In genomic region chr9:130770679-130771442, GRCh38 we compare ENCODE assay signal across 8 cellular contexts.
DNase-seq lines count a peak whose midpoint lies in the region; ATAC-seq, FAIRE-seq and TF ChIP-seq lines count a peak whose summit lies in the region.

No MANE protein-coding gene starts in this region.

- peak; percentile 64 for DNase-seq in NCI-H2107 treated with DMSO at 0.1 percent for 48 hours (lab: John Stamatoyannopoulos, UW; ENCODE audit: unreplicated experiment)
- DNase-seq in NCI-H2107 (lab: John Stamatoyannopoulos, UW) = no peak
- peak; percentile 37 for DNase-seq in LNCaP clone FGC (ENCODE audit: low read depth)
- peak; percentile 61 for DNase-seq in RPMI8226
- no peak for DNase-seq in H1 (ENCODE audit: low read depth in 1 of 2, low spot score in 2 of 2)
- DNase-seq in mesendoderm = peak; percentile 75
- no peak for DNase-seq in stimulated activated CD4-positive, alpha-beta T cell treated with anti-CD3 and anti-CD28 coated beads, Interleukin-12 subunit alpha, Interleukin-12 subunit beta, amount 100 ng/mL, for 4 hours

- peaks cover 2% of the 10 kb centered on the region; the same call in 1 of the 2 replicates for H3K79me1 ChIP-seq in H1 (ENCODE audit: low read depth, low read length)
- H3K79me1 ChIP-seq in mesendoderm (ENCODE audit: low read length) = peaks cover 17% of the 10 kb centered on the region

- H3K4me2 ChIP-seq in H1 (ENCODE audit: insufficient read depth in 1 of 2, low read depth in 2 of 2, low read length in 2 of 2) = no peak overlapping the region
- no peak overlapping the region for H3K4me2 ChIP-seq in mesendoderm (ENCODE audit: low read length)

- no peak for TF ChIP-seq EP300 in H1 (IDR thresholded peaks at IDR 0.05; ENCODE audit: borderline replicate concordance in 1 of 2, low read depth in 2 of 2, low read length in 2 of 2)

- H4K5ac ChIP-seq in H1 (ENCODE audit: insufficient read length, low read depth, low read length) (no peak overlapping the region), mesendoderm (ENCODE audit: low read length) (no peak overlapping the region)

- no peak overlapping the region for H3K9ac ChIP-seq in H1 (replicated peaks in 1 of 4; ENCODE audit: extremely low read depth in 1 of 4, low read depth in 3 of 4, low read length in 3 of 4)
- no peak overlapping the region for H3K9ac ChIP-seq in mesendoderm (ENCODE audit: low read length)

- H3K36me3 ChIP-seq in H1 (ENCODE audit: control insufficient read depth in 2 of 4, insufficient read depth in 4 of 4, low read length in 3 of 4) (no peaks in the 10 kb centered on the region), mesendoderm (ENCODE audit: control insufficient read depth, insufficient read depth, low read length) (no peaks in the 10 kb centered on the region)

- no peak for FAIRE-seq in H1 (lab: Jason Lieb, UNC)

- ATAC-seq in HG03175 (IDR thresholded peaks at IDR 0.05; ENCODE audit: unreplicated experiment) = no peak

- 89% methylated on average over 2 of the region's 2 CpGs; no CpG with 5 or more reads in 1 of the 2 experiments for WGBS in H1 (ENCODE audit: extremely low coverage in 1 of 2, insufficient coverage in 1 of 2, insufficient read length in 1 of 2, insufficient replicate concordance in 2 of 2, low coverage in 1 of 2, low lambda C conversion rate in 2 of 2, missing lambda C conversion rate in 1 of 2), 2 experiments
- no CpG with 5 or more reads among the region's 2 CpGs for WGBS in mesendoderm (ENCODE audit: extremely low coverage, insufficient coverage, low lambda C conversion rate)

- TF ChIP-seq RAD21 in H1 (IDR thresholded peaks at IDR 0.05 in 1 of 2, conservative IDR thresholded peaks at IDR 0.05 in 1 of 2; ENCODE audit: low read depth in 2 of 2, low read length in 2 of 2) = peak; percentile 73 to 76

- POLR2A ChIA-PET in H1 (lab: Charles Lee; ENCODE audit: partially characterized antibody) = no interaction called here

- CTCF ChIA-PET in H1 (lab: Charles Lee; ENCODE audit: partially characterized antibody) = interaction anchor here (0.6 to 14.9 kb wide), 27 partner anchors 10 to 543 kb away, joined by 3 to 246 read pairs (median 4); no protein-coding TSS in a partner anchor

- H3K9me3 ChIP-seq in H1 (ENCODE audit: insufficient read depth in 2 of 2, low read depth in 1 of 2, low read length in 1 of 2) = no peaks in the 10 kb centered on the region

- H4K20me1 ChIP-seq in H1 (replicated peaks in 1 of 2; ENCODE audit: control insufficient read depth in 1 of 2, insufficient read depth in 2 of 2, low read length in 2 of 2) = peaks cover 3% of the 10 kb centered on the region in 2 experiments

- H3K56ac ChIP-seq in H1 (replicated peaks; ENCODE audit: insufficient read length, low read depth, low read length) (no peak overlapping the region), mesendoderm (ENCODE audit: low read length) (no peak overlapping the region)

- no peak overlapping the region for H3K14ac ChIP-seq in H1 (ENCODE audit: insufficient read length)

- H2AK5ac ChIP-seq in H1 (ENCODE audit: low read depth, low read length) (no peak overlapping the region), mesendoderm (ENCODE audit: low read length) (no peak overlapping the region)

- H3K4me3 ChIP-seq in LNCaP clone FGC (ENCODE audit: low read depth, low read length) (no peak overlapping the region), H1 (ENCODE audit: extremely low read depth in 1 of 4, insufficient read depth in 2 of 4, low read depth in 3 of 4, low read length in 4 of 4) (no peak overlapping the region), mesendoderm (ENCODE audit: low read length) (no peak overlapping the region)

- H3K79me2 ChIP-seq in H1 (ENCODE audit: control insufficient read depth in 1 of 2, insufficient read depth in 2 of 2, low read length in 2 of 2) (peaks cover 0 to 50% of the 10 kb centered on the region in 2 experiments; a peak in 3 of 4 replicates), mesendoderm (ENCODE audit: control insufficient read depth, insufficient read depth, low read length) (no peaks in the 10 kb centered on the region)

- no peak overlapping the region for H2AFZ ChIP-seq in H1 (ENCODE audit: low read length)

- H3K23ac ChIP-seq in H1 (ENCODE audit: insufficient read length) (no peak overlapping the region), mesendoderm (ENCODE audit: low read length) (no peak overlapping the region)

- no peak overlapping the region for H2BK12ac ChIP-seq in H1 (ENCODE audit: low read depth, low read length)

- no peak overlapping the region for H2BK5ac ChIP-seq in H1 (ENCODE audit: low read depth, low read length)
- H2BK5ac ChIP-seq in mesendoderm (ENCODE audit: low read length) = no peak overlapping the region

- H4K8ac ChIP-seq in H1 (ENCODE audit: extremely low read depth, insufficient read depth, low read length) (no peak overlapping the region), mesendoderm (ENCODE audit: low read depth, low read length) (no peak overlapping the region)

- H2BK120ac ChIP-seq in H1 (replicated peaks; ENCODE audit: low read depth, low read length) = no peak overlapping the region
- H2BK120ac ChIP-seq in mesendoderm (ENCODE audit: low read depth, low read length) = no peak overlapping the region

- no peaks in the 10 kb centered on the region; the same call in 1 of the 2 replicates for H3K23me2 ChIP-seq in H1 (ENCODE audit: low read depth, low read length)

- H4K91ac ChIP-seq in H1 (replicated peaks; ENCODE audit: insufficient read length, low read length) = no peak overlapping the region

- no peak for TF ChIP-seq POLR2A in H1 (IDR thresholded peaks at IDR 0.05; ENCODE audit: control extremely low read depth in 1 of 2, low read depth in 2 of 2, low read length in 2 of 2)

- H3K4ac ChIP-seq in H1 (replicated peaks; ENCODE audit: insufficient read length, low read depth, low read length) (no peak overlapping the region), mesendoderm (ENCODE audit: low read depth, low read length) (no peak overlapping the region)

- H3K18ac ChIP-seq in H1 (ENCODE audit: extremely low read depth, low read length) (no peak overlapping the region), mesendoderm (ENCODE audit: low read length) (no peak overlapping the region)

- no peak overlapping the region for H2BK20ac ChIP-seq in H1 (ENCODE audit: low read length)

- H3K27me3 ChIP-seq in H1 (replicated peaks in 1 of 4; ENCODE audit: control insufficient read depth in 3 of 4, extremely low read depth in 1 of 4, insufficient read depth in 3 of 4, low read length in 3 of 4) = no peaks in the 10 kb centered on the region
- no peaks in the 10 kb centered on the region for H3K27me3 ChIP-seq in mesendoderm (ENCODE audit: insufficient read depth, low read length, poor library complexity)

- H2BK15ac ChIP-seq in H1 (ENCODE audit: low read length) = no peak overlapping the region
- H2BK15ac ChIP-seq in mesendoderm (replicated peaks; ENCODE audit: low read depth) = no peak overlapping the region

- no peak overlapping the region for H3K27ac ChIP-seq in H1 (ENCODE audit: low read depth, low read length)
- H3K27ac ChIP-seq in mesendoderm (ENCODE audit: low read depth, low read length) = no peak overlapping the region

- peak; percentile 54 for TF ChIP-seq CTCF in LNCaP clone FGC (IDR thresholded peaks at IDR 0.05; ENCODE audit: control insufficient read depth, extremely low read depth, insufficient read depth)
- peak in 2 of 3 experiments; percentile 48 to 54; a peak in 2 of 4 replicates for TF ChIP-seq CTCF in H1 (IDR thresholded peaks at IDR 0.05; ENCODE audit: control extremely low read depth in 1 of 3, insufficient read depth in 1 of 3, low read depth in 1 of 3, low read length in 3 of 3)

- H3K4me1 ChIP-seq in H1 (replicated peaks in 1 of 4; ENCODE audit: control insufficient read depth in 3 of 4, insufficient read depth in 4 of 4, low read length in 3 of 4) (peaks cover 4 to 17% (median 6%) of the 10 kb centered on the region in 4 experiments), mesendoderm (ENCODE audit: control insufficient read depth, low read depth, low read length) (peaks cover 8% of the 10 kb centered on the region)

TF ChIP-seq in H1, 55 proteins besides CTCF, POLR2A, EP300 and RAD21:
- TF ChIP-seq NANOG (IDR thresholded peaks at IDR 0.05; ENCODE audit: insufficient read depth, low read depth, low read length, poor library complexity, severe bottlenecking) (no peak), EGR1 (IDR thresholded peaks at IDR 0.05; ENCODE audit: borderline replicate concordance, low read depth, low read length) (no peak), ATF3 (IDR thresholded peaks at IDR 0.05; ENCODE audit: insufficient read depth, low read depth, low read length) (no peak)

Comparison
In these comparisons a context has a peak if more than half of its experiments do, and no peak if none do; other contexts are left out.
1. DNase-seq: peak in NCI-H2107 treated with DMSO at 0.1 percent for 48 hours (single experiment), LNCaP clone FGC (single experiment), RPMI8226 (single experiment) and mesendoderm (single experiment); none in NCI-H2107 (single experiment), H1 (0 of 2) and stimulated activated CD4-positive, alpha-beta T cell treated with anti-CD3 and anti-CD28 coated beads, Interleukin-12 subunit alpha, Interleukin-12 subunit beta, amount 100 ng/mL, for 4 hours (single experiment).